ENCODE assay signal across 12 cellular contexts in genomic region chr2:157181234-157181633, GRCh38.
"Had no signal": no experiment of that assay in that cellular context is flagged by ENCODE, and none has a peak within 500 bp of the region (broad histone marks: within the 10 kb centered on the region; RNA-seq: fewer than 3 reads in every experiment).

No MANE protein-coding gene starts in this region.

- H3K4me3 ChIP-seq: upper lobe of right lung had no signal

- H3K27me3 ChIP-seq: upper lobe of right lung had no signal

- FAIRE-seq: islet of Langerhans had no signal

- DNase-seq: activated CD4-positive, alpha-beta T cell treated with anti-CD3 and anti-CD28 coated beads, Interleukin-2, amount 50 U/mL, for 4 hours; activated CD4-positive, CD25-positive, alpha-beta regulatory T cell treated with anti-CD3 and anti-CD28 coated beads, Interleukin-2, amount 50 U/mL, for 72 hours; activated T-cell treated with anti-CD3 and anti-CD28 coated beads, Interleukin-2, amount 50 U/mL, for 1 hour; amygdala; foreskin melanocyte; head of caudate nucleus; occipital lobe; stimulated activated CD4-positive, alpha-beta T cell treated with anti-CD3 and anti-CD28 coated beads, Interleukin-2, amount 100 ng/mL, for 48 hours; stimulated activated CD8-positive, alpha-beta memory T cell treated with anti-CD3 and anti-CD28 coated beads, Interleukin-4, amount 100 ng/mL, for 48 hours; SW 1271; upper lobe of right lung had no signal

- H3K27ac ChIP-seq: upper lobe of right lung had no signal

- H3K9me3 ChIP-seq: upper lobe of right lung had no signal

- H3K36me3 ChIP-seq: upper lobe of right lung had no signal
